Comparison of ENCODE assay signal across 11 cellular contexts in the genomic region with DNA sequence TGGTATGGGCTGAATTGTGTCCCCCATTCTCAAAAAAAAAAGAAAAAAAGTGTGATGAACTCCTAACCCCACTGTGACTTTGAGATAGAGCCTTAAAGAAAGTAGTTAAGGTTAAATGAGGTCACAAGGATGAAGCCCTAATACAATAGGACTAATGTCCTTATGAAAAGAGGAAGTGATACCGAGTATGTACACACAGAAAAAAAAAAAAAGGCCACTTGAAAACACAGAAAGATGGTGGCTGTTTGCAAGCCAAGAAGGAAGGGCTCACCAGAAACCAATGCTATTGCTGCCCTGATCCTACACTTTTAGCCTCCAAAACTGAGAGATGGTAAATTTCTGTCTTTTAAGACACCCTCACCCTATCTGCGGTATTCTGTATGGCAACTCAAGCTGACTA.
DNase-seq lines count a peak whose midpoint lies in the region; ATAC-seq and TF ChIP-seq lines count a peak whose summit lies in the region.
"Had no signal": no experiment of that assay in that cellular context is flagged by ENCODE, and none has a peak within 500 bp of the region (broad histone marks: within the 10 kb centered on the region; RNA-seq: fewer than 3 reads in every experiment).

No MANE protein-coding gene starts in this region.

- no peak overlapping the region for H2AFZ ChIP-seq in Karpas-422 (ENCODE audit: low read length)

- POLR2A ChIA-PET in naive thymus-derived CD4-positive, alpha-beta T cell (lab: Charles Lee), result no interaction called here
- POLR2A ChIA-PET in Caco-2 (lab: Charles Lee), result no interaction called here

- intact Hi-C loops in naive thymus-derived CD4-positive, alpha-beta T cell (cut with micrococcal nuclease), result no loop called here
- intact Hi-C loops in Caco-2 (cut with micrococcal nuclease; ENCODE audit: unreplicated experiment), result no loop called here

- no peaks in the 10 kb centered on the region for H3K36me3 Mint-ChIP-seq in naive thymus-derived CD4-positive, alpha-beta T cell
- H3K36me3 Mint-ChIP-seq in Caco-2 (ENCODE audit: insufficient read depth, unreplicated experiment), result no peaks in the 10 kb centered on the region
- no peaks in the 10 kb centered on the region for H3K36me3 Mint-ChIP-seq in type B pancreatic cell
- H3K36me3 Mint-ChIP-seq: IgD-negative memory B cell had no signal

- H3K36me3 ChIP-seq in BLaER1 treated with 17β-estradiol and CSF1 and Interleukin-3, amounts not matched to agents 10 nM and 100 nM, result no peaks in the 10 kb centered on the region
- H3K36me3 ChIP-seq in Karpas-422 (ENCODE audit: insufficient read depth, low read length) (no peaks in the 10 kb centered on the region), Caco-2 (ENCODE audit: control insufficient read depth, insufficient read depth, low read length) (no peaks in the 10 kb centered on the region)
- no peaks in the 10 kb centered on the region for H3K36me3 ChIP-seq in naive thymus-derived CD4-positive, alpha-beta T cell (ENCODE audit: control insufficient read depth in 2 of 3, insufficient read depth in 3 of 3, low read length in 3 of 3)
- H3K36me3 ChIP-seq: ovary had no signal

- H3K27me3 ChIP-seq in BLaER1 treated with 17β-estradiol and CSF1 and Interleukin-3, amounts not matched to agents 10 nM and 100 nM, result no peaks in the 10 kb centered on the region
- H3K27me3 ChIP-seq in Karpas-422 (ENCODE audit: low read length) (no peaks in the 10 kb centered on the region), Caco-2 (replicated peaks; ENCODE audit: control insufficient read depth, insufficient read depth, low read length) (no peaks in the 10 kb centered on the region)
- H3K27me3 ChIP-seq in naive thymus-derived CD4-positive, alpha-beta T cell (ENCODE audit: control insufficient read depth in 2 of 2, insufficient read depth in 2 of 2, low read length in 2 of 2), result no peaks in the 10 kb centered on the region
- H3K27me3 ChIP-seq: ovary had no signal

- no TSS peak for BruUV-seq in Caco-2 (replicated peaks; lab: Mats Ljungman, UMichigan)

- H3K9me3 ChIP-seq in BLaER1 treated with 17β-estradiol and CSF1 and Interleukin-3, amounts not matched to agents 10 nM and 100 nM (replicated peaks in 1 of 11), result no peaks in the 10 kb centered on the region
- peaks cover 34% of the 10 kb centered on the region for H3K9me3 ChIP-seq in Karpas-422 (ENCODE audit: low read length)
- peaks cover 0 to 2% (median 0%) of the 10 kb centered on the region in 3 experiments for H3K9me3 ChIP-seq in naive thymus-derived CD4-positive, alpha-beta T cell (ENCODE audit: control insufficient read depth in 2 of 3, low read length in 3 of 3)
- H3K9me3 ChIP-seq in Caco-2, result no peaks in the 10 kb centered on the region
- H3K9me3 ChIP-seq: ovary had no signal

- H3K27ac ChIP-seq in BLaER1 treated with 17β-estradiol and CSF1 and Interleukin-3, amounts not matched to agents 10 nM and 100 nM, result peak overlapping the region in 7 of 11 experiments; percentile 0 to 54 (median 44); a peak in 8 of 22 replicates
- no peak overlapping the region for H3K27ac ChIP-seq in Karpas-422 (ENCODE audit: low read length)
- no peak overlapping the region for H3K27ac ChIP-seq in naive thymus-derived CD4-positive, alpha-beta T cell (ENCODE audit: low read depth, low read length)
- H3K27ac ChIP-seq: ovary had no signal

- no peaks in the 10 kb centered on the region for H3K4me1 Mint-ChIP-seq in naive thymus-derived CD4-positive, alpha-beta T cell
- H3K4me1 Mint-ChIP-seq in Caco-2 (ENCODE audit: low read depth, unreplicated experiment) (no peaks in the 10 kb centered on the region), type B pancreatic cell (ENCODE audit: unreplicated experiment) (peaks cover 19% of the 10 kb centered on the region)
- H3K4me1 Mint-ChIP-seq: IgD-negative memory B cell had no signal

- H3K4me3 ChIP-seq in BLaER1 treated with 17β-estradiol and CSF1 and Interleukin-3, amounts not matched to agents 10 nM and 100 nM, result no peak overlapping the region
- H3K4me3 ChIP-seq in Karpas-422 (ENCODE audit: low read length) (no peak overlapping the region), Caco-2 (ENCODE audit: low read depth, low read length) (no peak overlapping the region)
- H3K4me3 ChIP-seq in naive thymus-derived CD4-positive, alpha-beta T cell (ENCODE audit: low read length), result no peak overlapping the region
- H3K4me3 ChIP-seq: ovary had no signal

- peak overlapping the region in 10 of 11 experiments; percentile 18 to 59 (median 34); a peak in 11 of 22 replicates for H3K4me2 ChIP-seq in BLaER1 treated with 17β-estradiol and CSF1 and Interleukin-3, amounts not matched to agents 10 nM and 100 nM
- no peak overlapping the region for H3K4me2 ChIP-seq in Karpas-422 (ENCODE audit: low read depth, low read length, poor library complexity, severe bottlenecking)

- H3K27ac Mint-ChIP-seq in naive thymus-derived CD4-positive, alpha-beta T cell, result no peak overlapping the region
- H3K27ac Mint-ChIP-seq in Caco-2 (ENCODE audit: unreplicated experiment) (no peak overlapping the region), type B pancreatic cell (no peak overlapping the region)
- H3K27ac Mint-ChIP-seq: IgD-negative memory B cell had no signal

- peaks cover 0 to 13% (median 6%) of the 10 kb centered on the region in 11 donors for H3K9me3 Mint-ChIP-seq in naive thymus-derived CD4-positive, alpha-beta T cell
- H3K9me3 Mint-ChIP-seq in Caco-2 (ENCODE audit: unreplicated experiment) (no peaks in the 10 kb centered on the region), type B pancreatic cell (peaks cover 4% of the 10 kb centered on the region)

- no peaks in the 10 kb centered on the region for H3K27me3 Mint-ChIP-seq in naive thymus-derived CD4-positive, alpha-beta T cell
- H3K27me3 Mint-ChIP-seq in Caco-2 (ENCODE audit: insufficient read depth, unreplicated experiment) (peaks cover 3% of the 10 kb centered on the region), type B pancreatic cell (no peaks in the 10 kb centered on the region)
- H3K27me3 Mint-ChIP-seq: IgD-negative memory B cell had no signal

- TF ChIP-seq CTCF in Caco-2 (IDR thresholded peaks at IDR 0.05; ENCODE audit: insufficient read depth in 1 of 2, low read depth in 1 of 2, low read length in 1 of 2, severe bottlenecking in 1 of 2, unreplicated experiment in 1 of 2) (no peak), type B pancreatic cell (conservative IDR thresholded peaks at IDR 0.05) (no peak)

- peak; percentile 99 for ATAC-seq in GM19395 (IDR thresholded peaks at IDR 0.05; ENCODE audit: unreplicated experiment)
- peak; percentile 99 for ATAC-seq in HG02885 (IDR thresholded peaks at IDR 0.05; ENCODE audit: poor library complexity, unreplicated experiment)
- no peak for ATAC-seq in naive thymus-derived CD4-positive, alpha-beta T cell
- ATAC-seq: esophagus mucosa had no signal

- H3K4me3 Mint-ChIP-seq in naive thymus-derived CD4-positive, alpha-beta T cell, result no peak overlapping the region
- H3K4me3 Mint-ChIP-seq in Caco-2 (ENCODE audit: unreplicated experiment) (no peak overlapping the region), type B pancreatic cell (no peak overlapping the region)
- H3K4me3 Mint-ChIP-seq: IgD-negative memory B cell had no signal

- in situ Hi-C loops in G401 (cut with HindIII; ENCODE audit: low sequenced_read_pairs), result no loop called here

- DNase-seq in Karpas-422 (peak; percentile 49), G401 (ENCODE audit: low spot score) (no peak), Caco-2 (no peak), type B pancreatic cell (ENCODE audit: extremely low spot score, unreplicated experiment) (no peak)
- DNase-seq in naive thymus-derived CD4-positive, alpha-beta T cell, result no peak
- DNase-seq: ovary had no signal

- no peak overlapping the region for H3K9ac ChIP-seq in BLaER1 treated with 17β-estradiol and CSF1 and Interleukin-3, amounts not matched to agents 10 nM and 100 nM
- H3K9ac ChIP-seq in Karpas-422 (ENCODE audit: low read length), result no peak overlapping the region

- H3K4me1 ChIP-seq in BLaER1 treated with 17β-estradiol and CSF1 and Interleukin-3, amounts not matched to agents 10 nM and 100 nM, result peaks cover 11 to 53% (median 34%) of the 10 kb centered on the region in 10 experiments; a peak in 19 of 20 replicates
- no peaks in the 10 kb centered on the region for H3K4me1 ChIP-seq in Karpas-422 (ENCODE audit: low read length)
- H3K4me1 ChIP-seq in naive thymus-derived CD4-positive, alpha-beta T cell (ENCODE audit: control insufficient read depth in 2 of 2, insufficient read depth in 2 of 2, low read length in 2 of 2), result no peaks in the 10 kb centered on the region
- no peaks in the 10 kb centered on the region for H3K4me1 ChIP-seq in Caco-2

- H3K79me2 ChIP-seq in Karpas-422 (ENCODE audit: low read length), result no peaks in the 10 kb centered on the region

- CTCF ChIA-PET in naive thymus-derived CD4-positive, alpha-beta T cell (lab: Charles Lee), result no interaction called here
- CTCF ChIA-PET in Caco-2 (lab: Charles Lee), result no interaction called here

- no peaks in the 10 kb centered on the region for H3K9me2 ChIP-seq in Karpas-422 (replicated peaks; ENCODE audit: insufficient read depth, low read length)

- H4K20me1 ChIP-seq in BLaER1 treated with 17β-estradiol and CSF1 and Interleukin-3, amounts not matched to agents 10 nM and 100 nM, result no peaks in the 10 kb centered on the region
- H4K20me1 ChIP-seq in Karpas-422 (ENCODE audit: insufficient read depth, low read depth, low read length), result no peaks in the 10 kb centered on the region

Comparison
In these comparisons a context has a peak if more than half of its experiments do, and no peak if none do; other contexts are left out.
1. H3K27ac ChIP-seq: peak in BLaER1 treated with 17β-estradiol and CSF1 and Interleukin-3, amounts not matched to agents 10 nM and 100 nM (7 of 11); none in Karpas-422 (single experiment) and naive thymus-derived CD4-positive, alpha-beta T cell (single experiment).